In genomic region chr12:29081101-29081500, GRCh38 we compare ENCODE assay signal across 15 cellular contexts.
A peak's percentile ranks its signal among the peaks of the same experiment; 100 is the strongest.
DNase-seq lines count a peak whose midpoint lies in the region; ATAC-seq and TF ChIP-seq lines count a peak whose summit lies in the region.
"Had no signal": no experiment of that assay in that cellular context is flagged by ENCODE, and none has a peak within 500 bp of the region (broad histone marks: within the 10 kb centered on the region; RNA-seq: fewer than 3 reads in every experiment).

No MANE protein-coding gene starts in this region.

- H3K36me3 ChIP-seq in adipocyte (ENCODE audit: control insufficient read depth, insufficient read depth, low read length, severe bottlenecking) (no peaks in the 10 kb centered on the region), aorta (ENCODE audit: control insufficient read depth in 1 of 2, insufficient read depth in 2 of 2, low read length in 1 of 2) (no peaks in the 10 kb centered on the region)
- H3K36me3 ChIP-seq: HAP-1 had no signal

- DNase-seq in adipocyte (ENCODE audit: low read depth) (peak; percentile 4), fibroblast of gingiva (ENCODE audit: low read depth) (peak; percentile 10), foreskin keratinocyte (peak in 1 of 2 donors; percentile 40), NCI-H1105 (lab: John Stamatoyannopoulos, UW) (no peak), aorta (no peak)
- no peak for DNase-seq in activated naive CD4-positive, alpha-beta T cell (lab: John Stamatoyannopoulos, UW)
- DNase-seq: C1 segment of cervical spinal cord; Calu3; CD4-positive, alpha-beta memory T cell; COR-L47; DMS53; DMS79 treated with DMSO at 0.1 percent for 48 hours; GOT3; HFFc6 had no signal

- TF ChIP-seq CTCF in foreskin keratinocyte (conservative IDR thresholded peaks at IDR 0.05), result no peak

- H3K27ac ChIP-seq in foreskin keratinocyte (peak overlapping the region; percentile 70), aorta (ENCODE audit: low read depth in 1 of 2, low read length in 2 of 2) (no peak overlapping the region)

- intact Hi-C loops in aorta (cut with DNase I), result no loop called here

- no peak overlapping the region for H3K9ac ChIP-seq in adipocyte (ENCODE audit: low read length)

- ATAC-seq in foreskin keratinocyte (no peak), aorta (ENCODE audit: low FRiP score) (no peak)

- H3K9me3 ChIP-seq in adipocyte (ENCODE audit: control insufficient read depth, low read length) (no peaks in the 10 kb centered on the region), aorta (ENCODE audit: control insufficient read depth, low read length) (no peaks in the 10 kb centered on the region)
- H3K9me3 ChIP-seq: HAP-1 had no signal

- H3K27me3 ChIP-seq in adipocyte (replicated peaks; ENCODE audit: control insufficient read depth, insufficient read depth, low read length) (no peaks in the 10 kb centered on the region), foreskin keratinocyte (no peaks in the 10 kb centered on the region), aorta (ENCODE audit: control insufficient read depth in 1 of 2, insufficient read depth in 2 of 2, low read length in 1 of 2) (no peaks in the 10 kb centered on the region)

- no peak overlapping the region for H3K4me3 ChIP-seq in adipocyte (ENCODE audit: low read length)
- H3K4me3 ChIP-seq in aorta (ENCODE audit: low read length in 2 of 2), result no peak overlapping the region
- H3K4me3 ChIP-seq: HAP-1 had no signal

- peaks cover 18% of the 10 kb centered on the region for H3K4me1 ChIP-seq in adipocyte (ENCODE audit: control insufficient read depth, insufficient read depth, low read length)
- peaks cover 23% of the 10 kb centered on the region for H3K4me1 ChIP-seq in foreskin keratinocyte
- peaks cover 0 to 3% of the 10 kb centered on the region in 2 donors for H3K4me1 ChIP-seq in aorta (ENCODE audit: control insufficient read depth in 1 of 2, insufficient read depth in 2 of 2, low read length in 2 of 2)
- H3K4me1 ChIP-seq: HAP-1 had no signal

Comparison
In these comparisons a context has a peak if more than half of its experiments do, and no peak if none do; other contexts are left out.
1. DNase-seq: peak in adipocyte (single experiment) and fibroblast of gingiva (single experiment); none in activated naive CD4-positive, alpha-beta T cell (0 of 4), NCI-H1105 (single experiment) and aorta (0 of 2).